ENCODE assay signal across 13 cellular contexts in genomic region chr1:110508038-110508437, GRCh38. TPM values are rescaled to one million over a fixed set of nuclear protein-coding genes. Genes with fewer than 3 reads are reported as not detected.
DNase-seq lines count a peak whose midpoint lies in the region; ATAC-seq and TF ChIP-seq lines count a peak whose summit lies in the region.
"Had no signal": no experiment of that assay in that cellular context is flagged by ENCODE, and none has a peak within 500 bp of the region (broad histone marks: within the 10 kb centered on the region; RNA-seq: fewer than 3 reads in every experiment).

No MANE protein-coding gene starts in this region.

- H3K4ac ChIP-seq in trophoblast cell (ENCODE audit: low read depth, low read length) = no peak overlapping the region

- H2AFZ ChIP-seq in trophoblast cell (ENCODE audit: insufficient read depth, low read length, poor library complexity) (no peak overlapping the region), mammary epithelial cell (ENCODE audit: low read depth, low read length) (no peak overlapping the region)

- H3K27ac ChIP-seq in trophoblast cell (ENCODE audit: low read depth, low read length) (no peak overlapping the region), mammary epithelial cell (ENCODE audit: insufficient read depth, low read depth, low read length) (no peak overlapping the region)

- no peak overlapping the region for H2AK5ac ChIP-seq in trophoblast cell (ENCODE audit: low read length)

- no peaks in the 10 kb centered on the region for H3K27me3 ChIP-seq in trophoblast cell (ENCODE audit: insufficient read depth, low read length)
- H3K27me3 ChIP-seq in mammary epithelial cell (ENCODE audit: insufficient read depth, low read length) = peaks cover 4% of the 10 kb centered on the region

- H2BK5ac ChIP-seq in trophoblast cell (ENCODE audit: low read depth, low read length, poor library complexity) = no peak overlapping the region

- peaks cover 23% of the 10 kb centered on the region for H3K27me3 Mint-ChIP-seq in Calu3 (ENCODE audit: unreplicated experiment)

- H3K9me3 ChIP-seq in trophoblast cell (ENCODE audit: insufficient read depth, low read depth, low read length) (peaks cover 2% of the 10 kb centered on the region), mammary epithelial cell (replicated peaks; ENCODE audit: insufficient read depth, low read length) (no peaks in the 10 kb centered on the region)

- DNase-seq in Calu3 (peak; percentile 26), Right ventricle myocardium superior (peak; percentile 77), trophoblast cell (peak; percentile 59 to 65), Ammon's horn (ENCODE audit: low spot score) (no peak), mammary epithelial cell (no peak), OCI-M1 (lab: John Stamatoyannopoulos, UW) (no peak)
- DNase-seq: CD4-positive, CD25-positive, alpha-beta regulatory T cell; central memory CD4-positive, alpha-beta T cell; hippocampal formation; NCI-H226 had no signal

- H3K36me3 Mint-ChIP-seq in Calu3 (ENCODE audit: insufficient read depth, unreplicated experiment) = no peaks in the 10 kb centered on the region
- H3K36me3 Mint-ChIP-seq: CD4-positive, CD25-positive, alpha-beta regulatory T cell had no signal

- in situ Hi-C loops in mammary epithelial cell (cut with MboI; ENCODE audit: low sequenced_read_pairs in 2 of 2) = no loop called here

- H3K4me1 Mint-ChIP-seq in Calu3 (ENCODE audit: low read depth, unreplicated experiment) = no peaks in the 10 kb centered on the region
- H3K4me1 Mint-ChIP-seq: CD4-positive, CD25-positive, alpha-beta regulatory T cell had no signal

- no peak for TF ChIP-seq EP300 in Ishikawa (IDR thresholded peaks at IDR 0.05; ENCODE audit: borderline replicate concordance)

- peaks cover 7 to 11% of the 10 kb centered on the region in 2 experiments for H3K4me1 ChIP-seq in trophoblast cell (ENCODE audit: control insufficient read depth in 1 of 2, insufficient read depth in 2 of 2, low read length in 2 of 2)
- no peaks in the 10 kb centered on the region for H3K4me1 ChIP-seq in mammary epithelial cell (ENCODE audit: insufficient read depth, low read length)

- CTCF ChIA-PET in Calu3 (lab: Charles Lee) = interaction anchor here (0.6 kb wide), 1 partner anchor 12 kb away, joined by 3 read pairs; no protein-coding TSS in a partner anchor
- CTCF ChIA-PET in mammary epithelial cell (lab: Charles Lee; ENCODE audit: low non-redundant PET) = no interaction called here

- ATAC-seq in Right ventricle myocardium superior (ENCODE audit: poor library complexity) (peak; percentile 68), HG03565 (IDR thresholded peaks at IDR 0.05; ENCODE audit: unreplicated experiment) (no peak)

- H3K36me3 ChIP-seq in trophoblast cell (ENCODE audit: control insufficient read depth in 1 of 2, insufficient read depth in 2 of 2, low read length in 2 of 2) = no peaks in the 10 kb centered on the region
- H3K36me3 ChIP-seq in mammary epithelial cell (ENCODE audit: insufficient read depth, low read length) = no peaks in the 10 kb centered on the region

- no peak overlapping the region for H3K14ac ChIP-seq in trophoblast cell (ENCODE audit: low read length)

- dilution Hi-C loops in mammary epithelial cell (cut with HindIII; ENCODE audit: low sequenced_read_pairs) = no loop called here

- no peak overlapping the region for H4K8ac ChIP-seq in trophoblast cell (ENCODE audit: low read depth, low read length)

- H2BK120ac ChIP-seq in trophoblast cell (ENCODE audit: insufficient read depth, low read length, poor library complexity) = no peak overlapping the region

- TF ChIP-seq RAD21 in Ishikawa (IDR thresholded peaks at IDR 0.05; ENCODE audit: low read depth) = no peak

- H2BK12ac ChIP-seq in trophoblast cell (ENCODE audit: low read length) = no peak overlapping the region

- no peaks in the 10 kb centered on the region for H3K79me1 ChIP-seq in trophoblast cell (ENCODE audit: low read length)

- H4K20me1 ChIP-seq in mammary epithelial cell (ENCODE audit: insufficient read depth, low read length) = no peaks in the 10 kb centered on the region

- WGBS in trophoblast cell (ENCODE audit: extremely low coverage, insufficient coverage, insufficient read length) = no CpG with 5 or more reads among the region's 6 CpGs
- 53% methylated on average over 3 of the region's 6 CpGs for WGBS in mammary epithelial cell (ENCODE audit: low coverage, missing lambda C conversion rate)

- no peak overlapping the region for H3K18ac ChIP-seq in trophoblast cell (ENCODE audit: low read length)

- no peak overlapping the region for H3K4me3 Mint-ChIP-seq in Calu3 (ENCODE audit: low read depth, unreplicated experiment)
- H3K4me3 Mint-ChIP-seq: CD4-positive, CD25-positive, alpha-beta regulatory T cell had no signal

- H3K9ac ChIP-seq in trophoblast cell (ENCODE audit: low read length) = no peak overlapping the region
- no peak overlapping the region for H3K9ac ChIP-seq in mammary epithelial cell (ENCODE audit: insufficient read depth, low read length)

- no TSS peak for BruUV-seq in Calu3 (replicated peaks; lab: Mats Ljungman, UMichigan)
- no TSS peak for BruUV-seq in mammary epithelial cell (replicated peaks; lab: Mats Ljungman, UMichigan)

- no peak overlapping the region for H3K4me3 ChIP-seq in trophoblast cell (ENCODE audit: low read depth, low read length)
- no peak overlapping the region for H3K4me3 ChIP-seq in mammary epithelial cell (replicated peaks in 1 of 3; ENCODE audit: insufficient read depth in 1 of 3, low read depth in 2 of 3, low read length in 3 of 3)

- no peak overlapping the region for H4K91ac ChIP-seq in trophoblast cell (ENCODE audit: low read depth, low read length)

- H3K27ac Mint-ChIP-seq in Calu3 (ENCODE audit: unreplicated experiment) = no peak overlapping the region
- H3K27ac Mint-ChIP-seq: CD4-positive, CD25-positive, alpha-beta regulatory T cell had no signal

- H3K79me2 ChIP-seq in trophoblast cell (ENCODE audit: control insufficient read depth, insufficient read depth, low read length, poor library complexity) (no peaks in the 10 kb centered on the region), mammary epithelial cell (ENCODE audit: insufficient read depth, low read length) (no peaks in the 10 kb centered on the region)

- H3K4me2 ChIP-seq in trophoblast cell (ENCODE audit: low read length) (no peak overlapping the region), mammary epithelial cell (ENCODE audit: insufficient read depth, low read depth, low read length) (no peak overlapping the region)

- no peak overlapping the region for H4K12ac ChIP-seq in trophoblast cell (ENCODE audit: low read depth, low read length)

- H3K23ac ChIP-seq in trophoblast cell (ENCODE audit: low read length) = no peak overlapping the region

- TF ChIP-seq CTCF in Calu3 (IDR thresholded peaks at IDR 0.05; ENCODE audit: unreplicated experiment) (no peak), mammary epithelial cell (conservative IDR thresholded peaks at IDR 0.05 in 1 of 2, IDR thresholded peaks at IDR 0.05 in 1 of 2; ENCODE audit: extremely low read depth in 1 of 2, insufficient read depth in 1 of 2, low read depth in 1 of 2, low read length in 2 of 2) (no peak)

- intact Hi-C loops in Calu3 (cut with micrococcal nuclease; ENCODE audit: unreplicated experiment) = no loop called here
- intact Hi-C loops in Right ventricle myocardium superior (cut with DNase I) = no loop called here
- intact Hi-C loops in mammary epithelial cell (cut with micrococcal nuclease) = no loop called here

- H3K9me3 Mint-ChIP-seq in Calu3 (ENCODE audit: low read depth, unreplicated experiment) = no peaks in the 10 kb centered on the region
- H3K9me3 Mint-ChIP-seq: CD4-positive, CD25-positive, alpha-beta regulatory T cell had no signal

TF ChIP-seq in Ishikawa, 13 proteins besides CTCF, POLR2A, EP300 and RAD21:
- TF ChIP-seq NFIC (IDR thresholded peaks at IDR 0.05) = no peak
- peak; percentile 58 for TF ChIP-seq TEAD4 (IDR thresholded peaks at IDR 0.05)

RNA-seq across cellular contexts. Expression of gene KCNA10, which starts 10.9 kb away (rescaled TPM):
- total RNA-seq in Calu3 (2022) (not detected in 2 replicates), Right ventricle myocardium superior (not detected), mammary epithelial cell (not detected)
- polyA plus RNA-seq in trophoblast cell (2013) = not detected in 2 replicates
- polyA plus RNA-seq in mammary epithelial cell = not detected
- polyA minus RNA-seq in mammary epithelial cell = not detected
- total RNA-seq: CD4-positive, CD25-positive, alpha-beta regulatory T cell; T-helper 1 cell treated with Interleukin-12 subunit alpha and Interleukin-12 subunit beta and Interleukin-4 antibody, amounts not matched to agents 30 ng/mL and 1 ng/mL, for 36 hours had no signal
- polyA plus RNA-seq: CD4-positive, CD25-positive, alpha-beta regulatory T cell had no signal

RNA-seq across cellular contexts. Expression of gene PROK1, which starts 57.1 kb away (rescaled TPM):
- total RNA-seq in Calu3 (2022) (not detected in 2 replicates), Right ventricle myocardium superior (not detected), mammary epithelial cell (not detected)
- polyA plus RNA-seq in trophoblast cell (2013) = 0.03 TPM in 1 of 2 replicates, not detected in the other
- not detected for polyA plus RNA-seq in mammary epithelial cell
- polyA minus RNA-seq in mammary epithelial cell = not detected
- total RNA-seq: CD4-positive, CD25-positive, alpha-beta regulatory T cell had no signal
- polyA plus RNA-seq: CD4-positive, CD25-positive, alpha-beta regulatory T cell had no signal

Comparison
In these comparisons a context has a peak if more than half of its experiments do, and no peak if none do; other contexts are left out.
1. DNase-seq: peak in Calu3 (single experiment), Right ventricle myocardium superior (single experiment) and trophoblast cell (2 of 2); none in Ammon's horn (single experiment), mammary epithelial cell (single experiment) and OCI-M1 (single experiment).